Comparison of ENCODE assay signal across 13 cellular contexts in the genomic region with DNA sequence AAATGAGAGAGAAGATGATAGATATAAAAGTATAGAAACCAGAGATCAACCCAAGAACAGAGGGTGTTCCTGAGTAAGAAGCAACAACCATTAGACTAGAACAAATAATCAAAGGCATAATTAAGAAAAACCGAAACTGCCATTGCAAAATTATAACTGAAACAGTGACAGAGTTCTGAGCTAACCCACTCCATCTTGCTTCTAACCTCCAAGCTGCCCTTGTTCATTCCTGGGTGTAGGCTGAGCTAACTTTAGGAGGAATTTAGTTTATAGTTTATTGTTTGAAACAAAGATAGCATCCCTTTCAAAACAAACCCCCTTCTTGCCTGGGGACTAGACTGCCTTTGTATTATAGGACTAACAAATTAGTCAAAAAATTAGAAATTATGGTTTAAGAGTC. TPM values are rescaled to one million over a fixed set of nuclear protein-coding genes. Genes with fewer than 3 reads are reported as not detected.
DNase-seq lines count a peak whose midpoint lies in the region; ATAC-seq, FAIRE-seq and TF ChIP-seq lines count a peak whose summit lies in the region.
"Had no signal": no experiment of that assay in that cellular context is flagged by ENCODE, and none has a peak within 500 bp of the region (broad histone marks: within the 10 kb centered on the region; RNA-seq: fewer than 3 reads in every experiment).

No MANE protein-coding gene starts in this region.

- peaks cover 3% of the 10 kb centered on the region for H3K9me1 ChIP-seq in keratinocyte (ENCODE audit: control insufficient read depth, extremely low read depth, insufficient read depth, low read length)

- no peaks in the 10 kb centered on the region for H4K20me1 ChIP-seq in GM23248 (ENCODE audit: insufficient read depth)
- no peaks in the 10 kb centered on the region for H4K20me1 ChIP-seq in keratinocyte (ENCODE audit: control insufficient read depth, extremely low read depth, insufficient read depth, low read length)
- H4K20me1 ChIP-seq in hepatocyte (ENCODE audit: insufficient read depth, poor library complexity, severe bottlenecking), result no peaks in the 10 kb centered on the region

- no peaks in the 10 kb centered on the region for H3K9me2 ChIP-seq in GM23248 (ENCODE audit: insufficient read depth)
- H3K9me2 ChIP-seq in hepatocyte (replicated peaks; ENCODE audit: insufficient read depth), result no peaks in the 10 kb centered on the region

- H3K27me3 ChIP-seq in ACC112 (ENCODE audit: insufficient read depth, low read length) (no peaks in the 10 kb centered on the region), GM23248 (replicated peaks; ENCODE audit: insufficient read depth) (no peaks in the 10 kb centered on the region), keratinocyte (ENCODE audit: control insufficient read depth, extremely low read depth, insufficient read depth, low read length) (no peaks in the 10 kb centered on the region), hepatocyte (no peaks in the 10 kb centered on the region)
- H3K27me3 ChIP-seq: ovary had no signal

- H3K9ac ChIP-seq in GM23248 (peak overlapping the region; percentile 51), keratinocyte (ENCODE audit: control insufficient read depth, extremely low read depth, insufficient read depth, low read length) (peak overlapping the region; percentile 49)

- H3K36me3 ChIP-seq in ACC112 (ENCODE audit: insufficient read depth, low read length) (no peaks in the 10 kb centered on the region), GM23248 (ENCODE audit: low read depth) (no peaks in the 10 kb centered on the region), keratinocyte (ENCODE audit: control insufficient read depth in 2 of 2, extremely low read depth in 1 of 2, insufficient read depth in 2 of 2, low read length in 2 of 2) (no peaks in the 10 kb centered on the region), hepatocyte (replicated peaks; ENCODE audit: insufficient read depth, low read depth) (no peaks in the 10 kb centered on the region)
- H3K36me3 ChIP-seq: ovary had no signal

- H3K9me3 ChIP-seq in GM23248 (ENCODE audit: low read depth) (no peaks in the 10 kb centered on the region), keratinocyte (ENCODE audit: control insufficient read depth, low read depth, low read length) (no peaks in the 10 kb centered on the region), hepatocyte (ENCODE audit: low read depth) (no peaks in the 10 kb centered on the region)
- H3K9me3 ChIP-seq: ovary had no signal

- TF ChIP-seq CTCF in keratinocyte (optimal IDR thresholded peaks at IDR 0.05 in 1 of 3, IDR thresholded peaks at IDR 0.05 in 1 of 3, conservative IDR thresholded peaks at IDR 0.05 in 1 of 3; ENCODE audit: extremely low read depth in 1 of 3, insufficient read depth in 2 of 3, low read length in 3 of 3), result no peak
- TF ChIP-seq CTCF in hepatocyte (IDR thresholded peaks at IDR 0.05; ENCODE audit: poor library complexity), result no peak

- H2AFZ ChIP-seq in ACC112 (ENCODE audit: low read length, unreplicated experiment) (peak overlapping the region; percentile 55), GM23248 (peak overlapping the region; percentile 76), keratinocyte (ENCODE audit: control insufficient read depth, low read length) (no peak overlapping the region), hepatocyte (no peak overlapping the region)

- H3K4me1 ChIP-seq in ACC112 (ENCODE audit: control insufficient read depth, insufficient read depth, low read length, unreplicated experiment) (peaks cover 16% of the 10 kb centered on the region), GM23248 (ENCODE audit: insufficient read depth) (peaks cover 30% of the 10 kb centered on the region), keratinocyte (ENCODE audit: control insufficient read depth, extremely low read depth, insufficient read depth, low read length) (peaks cover 37% of the 10 kb centered on the region), hepatocyte (ENCODE audit: insufficient read depth) (no peaks in the 10 kb centered on the region)

- peaks cover 14% of the 10 kb centered on the region for H3F3A ChIP-seq in GM23248 (ENCODE audit: insufficient read depth)

- H3K4me2 ChIP-seq in GM23248 (ENCODE audit: unreplicated experiment) (peak overlapping the region; percentile 75), keratinocyte (ENCODE audit: control insufficient read depth, extremely low read depth, insufficient read depth, low read depth, low read length) (peak overlapping the region; percentile 76), hepatocyte (no peak overlapping the region)

- H3K27ac ChIP-seq in ACC112 (ENCODE audit: low read depth, low read length) (peak overlapping the region; percentile 62), GM23248 (peak overlapping the region; percentile 89), keratinocyte (ENCODE audit: control insufficient read depth, insufficient read depth, low read length) (peak overlapping the region; percentile 95), hepatocyte (no peak overlapping the region)
- H3K27ac ChIP-seq: ovary had no signal

- H3K27me3 Mint-ChIP-seq in activated T-helper 1 cell treated with anti-CD3 and anti-CD28 coated beads, Interleukin-12 subunit alpha, Interleukin-12 subunit beta, Interleukin-2, Interleukin-4 antibody, amounts not matched to agents 30 ng/mL and 10 ng/mL and 1 ng/mL, durations not matched to agents 14 hours and 24 hours and 36 hours (ENCODE audit: insufficient read depth), result no peaks in the 10 kb centered on the region

- intact Hi-C loops in activated T-helper 1 cell treated with anti-CD3 and anti-CD28 coated beads, Interleukin-12 subunit alpha, Interleukin-12 subunit beta, Interleukin-2, Interleukin-4 antibody, amounts not matched to agents 30 ng/mL and 10 ng/mL and 1 ng/mL, durations not matched to agents 14 hours and 24 hours and 36 hours (cut with micrococcal nuclease), result no loop called here

- H3K4me3 ChIP-seq in ACC112 (ENCODE audit: low read depth, low read length) (no peak overlapping the region), GM23248 (peak overlapping the region; percentile 50), keratinocyte (ENCODE audit: control insufficient read depth in 2 of 3, extremely low read depth in 1 of 3, insufficient read depth in 2 of 3, low read depth in 1 of 3, low read length in 3 of 3) (peak overlapping the region in 1 of 3 experiments; percentile 21), hepatocyte (no peak overlapping the region)
- H3K4me3 ChIP-seq: ovary had no signal

- peak overlapping the region; percentile 31 for H3K27ac Mint-ChIP-seq in activated T-helper 1 cell treated with anti-CD3 and anti-CD28 coated beads, Interleukin-12 subunit alpha, Interleukin-12 subunit beta, Interleukin-2, Interleukin-4 antibody, amounts not matched to agents 30 ng/mL and 10 ng/mL and 1 ng/mL, durations not matched to agents 14 hours and 24 hours and 36 hours

- dilution Hi-C loops in keratinocyte (cut with MboI; ENCODE audit: extremely low pct_ligation_motif_present, low sequenced_read_pairs), result no loop called here

- peaks cover 42% of the 10 kb centered on the region for H3K4me1 Mint-ChIP-seq in activated T-helper 1 cell treated with anti-CD3 and anti-CD28 coated beads, Interleukin-12 subunit alpha, Interleukin-12 subunit beta, Interleukin-2, Interleukin-4 antibody, amounts not matched to agents 30 ng/mL and 10 ng/mL and 1 ng/mL, durations not matched to agents 14 hours and 24 hours and 36 hours (ENCODE audit: low read depth)

- in situ Hi-C loops in GM23248 (cut with MboI), result no loop called here

- FAIRE-seq in keratinocyte (lab: Jason Lieb, UNC), result peak; percentile 29

- no peaks in the 10 kb centered on the region for H3K9me3 Mint-ChIP-seq in activated T-helper 1 cell treated with anti-CD3 and anti-CD28 coated beads, Interleukin-12 subunit alpha, Interleukin-12 subunit beta, Interleukin-2, Interleukin-4 antibody, amounts not matched to agents 30 ng/mL and 10 ng/mL and 1 ng/mL, durations not matched to agents 14 hours and 24 hours and 36 hours

- DNase-seq in GM23248 (peak; percentile 34), keratinocyte (ENCODE audit: low read depth, low spot score) (no peak), hepatocyte (ENCODE audit: low spot score) (no peak), KG1 (lab: John Stamatoyannopoulos, UW) (no peak)
- no peak for DNase-seq in activated T-helper 1 cell treated with anti-CD3 and anti-CD28 coated beads, Interleukin-12 subunit alpha, Interleukin-12 subunit beta, Interleukin-2, Interleukin-4 antibody, amounts not matched to agents 30 ng/mL and 10 ng/mL and 1 ng/mL, durations not matched to agents 14 hours and 24 hours and 36 hours (ENCODE audit: low spot score)
- DNase-seq: cerebellar nuclear complex, mesendoderm, NCI-H1417, NCI-H524, ovary had no signal

- peaks cover 2% of the 10 kb centered on the region for H3K36me3 Mint-ChIP-seq in activated T-helper 1 cell treated with anti-CD3 and anti-CD28 coated beads, Interleukin-12 subunit alpha, Interleukin-12 subunit beta, Interleukin-2, Interleukin-4 antibody, amounts not matched to agents 30 ng/mL and 10 ng/mL and 1 ng/mL, durations not matched to agents 14 hours and 24 hours and 36 hours (ENCODE audit: low read depth)

- H3K4me3 Mint-ChIP-seq in activated T-helper 1 cell treated with anti-CD3 and anti-CD28 coated beads, Interleukin-12 subunit alpha, Interleukin-12 subunit beta, Interleukin-2, Interleukin-4 antibody, amounts not matched to agents 30 ng/mL and 10 ng/mL and 1 ng/mL, durations not matched to agents 14 hours and 24 hours and 36 hours, result peak overlapping the region; percentile 49

- ATAC-seq in HG02840 (IDR thresholded peaks at IDR 0.05; ENCODE audit: low FRiP score, unreplicated experiment), result no peak
- ATAC-seq in GM18873 (IDR thresholded peaks at IDR 0.05; ENCODE audit: low FRiP score, unreplicated experiment), result no peak

- WGBS in GM23248 (ENCODE audit: low coverage in 1 of 2, low lambda C conversion rate in 2 of 2, missing lambda C conversion rate in 2 of 2), 2 experiments, result 14 to 29% methylated on average over 1 of the region's 1 CpG
- WGBS in hepatocyte (ENCODE audit: low lambda C conversion rate, missing lambda C conversion rate), result 100% methylated on average over 1 of the region's 1 CpG

- no peaks in the 10 kb centered on the region for H3K79me2 ChIP-seq in ACC112 (ENCODE audit: control insufficient read depth, insufficient read depth, low read length, unreplicated experiment)
- no peaks in the 10 kb centered on the region for H3K79me2 ChIP-seq in GM23248 (ENCODE audit: insufficient read depth)
- H3K79me2 ChIP-seq in keratinocyte (ENCODE audit: control insufficient read depth, insufficient read depth, low read length), result no peaks in the 10 kb centered on the region
- H3K79me2 ChIP-seq in hepatocyte, result no peaks in the 10 kb centered on the region

RNA-seq across cellular contexts. Expression of a gene that starts 20.7 kb away (rescaled TPM):
- 388 and 407 TPM in 2 replicates for total RNA-seq in GM23248 (2014; rRNA removed; shearing (Covaris generic))
- polyA plus RNA-seq in GM23248 (2016; fragmentation: Nextera tagmentation; extraction: Ambion mirVana) (498 and 506 TPM in 2 replicates), keratinocyte (861 to 1,182 TPM (median 986 TPM) in 3 replicates), hepatocyte (134 and 136 TPM in 2 replicates)
- 44.7 and 49.3 TPM in 2 replicates for total RNA-seq in activated T-helper 1 cell treated with anti-CD3 and anti-CD28 coated beads, Interleukin-12 subunit alpha, Interleukin-12 subunit beta, Interleukin-2, Interleukin-4 antibody, amounts not matched to agents 30 ng/mL and 10 ng/mL and 1 ng/mL, durations not matched to agents 14 hours and 24 hours and 36 hours
- 838 TPM for polyA plus RNA-seq in keratinocyte (2011; ENCODE audit: low read depth)
- polyA plus RNA-seq in keratinocyte (2011; cell fraction: cytosol; rRNA removed), result 346 and 603 TPM in 2 replicates
- 1,059 and 1,163 TPM in 2 replicates for polyA plus RNA-seq in keratinocyte (2011; cell fraction: nucleus; rRNA removed)
- 545 and 662 TPM in 2 replicates for polyA plus RNA-seq in keratinocyte (2012; ENCODE audit: low replicate concordance)
- polyA minus RNA-seq in keratinocyte, result 912 to 1,016 TPM (median 913 TPM) in 3 replicates
- polyA minus RNA-seq in keratinocyte (2011; cell fraction: cytosol; rRNA and poly(A)+ RNA removed), result 765 TPM
- 512 and 771 TPM in 2 replicates for polyA minus RNA-seq in keratinocyte (2011; cell fraction: nucleus; rRNA and poly(A)+ RNA removed)
- total RNA-seq in hepatocyte, result 109 and 127 TPM in 2 replicates

RNA-seq across cellular contexts. Expression of a gene that starts 56.1 kb away (rescaled TPM):
- not detected in 2 replicates for total RNA-seq in GM23248 (2014; rRNA removed; shearing (Covaris generic))
- polyA plus RNA-seq in GM23248 (2016; fragmentation: Nextera tagmentation; extraction: Ambion mirVana) (not detected in 2 replicates), keratinocyte (not detected in 3 replicates), hepatocyte (0.34 TPM in 1 of 2 replicates, not detected in the other)
- not detected in 2 replicates for total RNA-seq in activated T-helper 1 cell treated with anti-CD3 and anti-CD28 coated beads, Interleukin-12 subunit alpha, Interleukin-12 subunit beta, Interleukin-2, Interleukin-4 antibody, amounts not matched to agents 30 ng/mL and 10 ng/mL and 1 ng/mL, durations not matched to agents 14 hours and 24 hours and 36 hours
- polyA plus RNA-seq in keratinocyte (2011; ENCODE audit: low read depth), result not detected
- not detected in 2 replicates for polyA plus RNA-seq in keratinocyte (2011; cell fraction: cytosol; rRNA removed)
- not detected in 2 replicates for polyA plus RNA-seq in keratinocyte (2011; cell fraction: nucleus; rRNA removed)
- not detected in 2 replicates for polyA plus RNA-seq in keratinocyte (2012; ENCODE audit: low replicate concordance)
- not detected in 3 replicates for polyA minus RNA-seq in keratinocyte
- not detected for polyA minus RNA-seq in keratinocyte (2011; cell fraction: cytosol; rRNA and poly(A)+ RNA removed)
- not detected in 2 replicates for polyA minus RNA-seq in keratinocyte (2011; cell fraction: nucleus; rRNA and poly(A)+ RNA removed)
- total RNA-seq in hepatocyte, result 0.16 and 0.70 TPM in 2 replicates

Comparison
In these comparisons a context has a peak if more than half of its experiments do, and no peak if none do; other contexts are left out.
1. H2AFZ ChIP-seq: peak in ACC112 (single experiment) and GM23248 (single experiment); none in keratinocyte (single experiment) and hepatocyte (single experiment).